13 cellular contexts compared by ENCODE assay signal in genomic region chr6:53961679-53962370, GRCh38.
DNase-seq lines count a peak whose midpoint lies in the region; TF ChIP-seq lines count a peak whose summit lies in the region.
"Had no signal": no experiment of that assay in that cellular context is flagged by ENCODE, and none has a peak within 500 bp of the region (broad histone marks: within the 10 kb centered on the region; RNA-seq: fewer than 3 reads in every experiment).

No MANE protein-coding gene starts in this region.

- no peak for TF ChIP-seq CTCF in chondrocyte (IDR thresholded peaks at IDR 0.05)

- no peak overlapping the region for H3K4me3 Mint-ChIP-seq in chondrocyte (ENCODE audit: unreplicated experiment)
- H3K4me3 Mint-ChIP-seq in activated T-helper 2 cell treated with anti-CD3 and anti-CD28 coated beads, Interferon-gamma antibody, Interleukin-2, Interleukin-4, amounts not matched to agents 10 μg/mL and 5 μg/mL and 100 μg/mL, durations not matched to agents 14 hours and 24 hours and 36 hours (ENCODE audit: low read depth) = no peak overlapping the region
- H3K4me3 Mint-ChIP-seq: activated T-helper 1 cell treated with anti-CD3 and anti-CD28 coated beads, Interleukin-12 subunit alpha, Interleukin-12 subunit beta, Interleukin-2, Interleukin-4 antibody, amounts not matched to agents 30 ng/mL and 10 ng/mL and 1 ng/mL, durations not matched to agents 14 hours and 24 hours and 36 hours; CD4-positive, alpha-beta memory T cell had no signal

- H3K27ac Mint-ChIP-seq in chondrocyte (ENCODE audit: unreplicated experiment) = peak overlapping the region; percentile 7
- H3K27ac Mint-ChIP-seq in activated T-helper 2 cell treated with anti-CD3 and anti-CD28 coated beads, Interferon-gamma antibody, Interleukin-2, Interleukin-4, amounts not matched to agents 10 μg/mL and 5 μg/mL and 100 μg/mL, durations not matched to agents 14 hours and 24 hours and 36 hours = no peak overlapping the region
- H3K27ac Mint-ChIP-seq: activated T-helper 1 cell treated with anti-CD3 and anti-CD28 coated beads, Interleukin-12 subunit alpha, Interleukin-12 subunit beta, Interleukin-2, Interleukin-4 antibody, amounts not matched to agents 30 ng/mL and 10 ng/mL and 1 ng/mL, durations not matched to agents 14 hours and 24 hours and 36 hours; CD4-positive, alpha-beta memory T cell had no signal

- no peaks in the 10 kb centered on the region for H3K27me3 Mint-ChIP-seq in chondrocyte (ENCODE audit: low read depth)
- peaks cover 6% of the 10 kb centered on the region for H3K27me3 Mint-ChIP-seq in activated T-helper 2 cell treated with anti-CD3 and anti-CD28 coated beads, Interferon-gamma antibody, Interleukin-2, Interleukin-4, amounts not matched to agents 10 μg/mL and 5 μg/mL and 100 μg/mL, durations not matched to agents 14 hours and 24 hours and 36 hours (ENCODE audit: low read depth)

- H3K9ac ChIP-seq in HUES6 (ENCODE audit: low read length) = peak overlapping the region; percentile 42

- H3K4me1 Mint-ChIP-seq in chondrocyte (ENCODE audit: low read depth) = peaks cover 21% of the 10 kb centered on the region
- peaks cover 2% of the 10 kb centered on the region for H3K4me1 Mint-ChIP-seq in activated T-helper 2 cell treated with anti-CD3 and anti-CD28 coated beads, Interferon-gamma antibody, Interleukin-2, Interleukin-4, amounts not matched to agents 10 μg/mL and 5 μg/mL and 100 μg/mL, durations not matched to agents 14 hours and 24 hours and 36 hours (ENCODE audit: low read depth)
- H3K4me1 Mint-ChIP-seq: CD4-positive, alpha-beta memory T cell had no signal

- DNase-seq in DMS 273 treated with DMSO at 0.1 percent for 48 hours (lab: John Stamatoyannopoulos, UW) (peak; percentile 9), chondrocyte (ENCODE audit: low spot score) (no peak), myocyte (ENCODE audit: low read depth) (peak; percentile 67), NCI-H774 (lab: John Stamatoyannopoulos, UW) (no peak), medulla oblongata (ENCODE audit: extremely low spot score) (no peak), NCI-H2029 treated with DMSO at 0.1 percent for 48 hours (lab: John Stamatoyannopoulos, UW) (no peak)
- no peak for DNase-seq in activated T-helper 2 cell treated with anti-CD3 and anti-CD28 coated beads, Interferon-gamma antibody, Interleukin-2, Interleukin-4, amounts not matched to agents 10 μg/mL and 5 μg/mL and 100 μg/mL, durations not matched to agents 14 hours and 24 hours and 36 hours (ENCODE audit: low spot score)
- DNase-seq: activated CD4-positive, alpha-beta T cell treated with anti-CD3 and anti-CD28 coated beads for 1 hour; CD4-positive, alpha-beta memory T cell; Karpas-422 had no signal

- no peaks in the 10 kb centered on the region for H3K36me3 Mint-ChIP-seq in chondrocyte (ENCODE audit: low read depth)
- H3K36me3 Mint-ChIP-seq in activated T-helper 2 cell treated with anti-CD3 and anti-CD28 coated beads, Interferon-gamma antibody, Interleukin-2, Interleukin-4, amounts not matched to agents 10 μg/mL and 5 μg/mL and 100 μg/mL, durations not matched to agents 14 hours and 24 hours and 36 hours (ENCODE audit: low read depth) = no peaks in the 10 kb centered on the region
- H3K36me3 Mint-ChIP-seq: CD4-positive, alpha-beta memory T cell had no signal

- no peaks in the 10 kb centered on the region for H3K9me3 Mint-ChIP-seq in chondrocyte (ENCODE audit: low read depth)
- H3K9me3 Mint-ChIP-seq in activated T-helper 2 cell treated with anti-CD3 and anti-CD28 coated beads, Interferon-gamma antibody, Interleukin-2, Interleukin-4, amounts not matched to agents 10 μg/mL and 5 μg/mL and 100 μg/mL, durations not matched to agents 14 hours and 24 hours and 36 hours = no peaks in the 10 kb centered on the region
- H3K9me3 Mint-ChIP-seq: activated T-helper 1 cell treated with anti-CD3 and anti-CD28 coated beads, Interleukin-12 subunit alpha, Interleukin-12 subunit beta, Interleukin-2, Interleukin-4 antibody, amounts not matched to agents 30 ng/mL and 10 ng/mL and 1 ng/mL, durations not matched to agents 14 hours and 24 hours and 36 hours had no signal

- peak overlapping the region; percentile 48; the same call in 1 of the 2 replicates for H3K27ac ChIP-seq in HUES6 (ENCODE audit: low read depth, low read length)
- H3K27ac ChIP-seq: SK-N-MC had no signal

- intact Hi-C loops in activated T-helper 2 cell treated with anti-CD3 and anti-CD28 coated beads, Interferon-gamma antibody, Interleukin-2, Interleukin-4, amounts not matched to agents 10 μg/mL and 5 μg/mL and 100 μg/mL, durations not matched to agents 14 hours and 24 hours and 36 hours (cut with micrococcal nuclease) = no loop called here

- H3K27me3 ChIP-seq in HUES6 (ENCODE audit: control insufficient read depth, insufficient read depth, low read length) = no peaks in the 10 kb centered on the region

- H3K4me3 ChIP-seq in HUES6 (ENCODE audit: low read depth, low read length) = no peak overlapping the region
- H3K4me3 ChIP-seq: SK-N-MC had no signal

- peaks cover 15% of the 10 kb centered on the region for H3K4me1 ChIP-seq in HUES6 (ENCODE audit: control insufficient read depth, insufficient read depth, low read length)

- no peaks in the 10 kb centered on the region for H3K36me3 ChIP-seq in HUES6 (ENCODE audit: control insufficient read depth, insufficient read depth, low read length)

- H3K9me3 ChIP-seq in HUES6 (ENCODE audit: control insufficient read depth, insufficient read depth, low read depth, low read length) = peaks cover 3% of the 10 kb centered on the region; the same call in 1 of the 2 replicates

Comparison
In these comparisons a context has a peak if more than half of its experiments do, and no peak if none do; other contexts are left out.
1. DNase-seq: peak in DMS 273 treated with DMSO at 0.1 percent for 48 hours (single experiment) and myocyte (single experiment); none in chondrocyte (single experiment), NCI-H774 (single experiment), medulla oblongata (single experiment), NCI-H2029 treated with DMSO at 0.1 percent for 48 hours (single experiment) and activated T-helper 2 cell treated with anti-CD3 and anti-CD28 coated beads, Interferon-gamma antibody, Interleukin-2, Interleukin-4, amounts not matched to agents 10 μg/mL and 5 μg/mL and 100 μg/mL, durations not matched to agents 14 hours and 24 hours and 36 hours (single experiment).